In genomic region chr10:124287791-124288190, GRCh38 we compare ENCODE assay signal across 19 cellular contexts.
DNase-seq lines count a peak whose midpoint lies in the region; ATAC-seq and TF ChIP-seq lines count a peak whose summit lies in the region.
"Had no signal": no experiment of that assay in that cellular context is flagged by ENCODE, and none has a peak within 500 bp of the region (broad histone marks: within the 10 kb centered on the region; RNA-seq: fewer than 3 reads in every experiment).

No MANE protein-coding gene starts in this region.

- TF ChIP-seq POLR2A in Peyer's patch (IDR thresholded peaks at IDR 0.05): no peak

- H3K36me3 Mint-ChIP-seq in chondrocyte (ENCODE audit: low read depth): no peaks in the 10 kb centered on the region
- H3K36me3 Mint-ChIP-seq in natural killer cell treated with Interleukin-12 subunit alpha and Interleukin-12 subunit beta and Interleukin-15 and Interleukin-18, amount 100 ng/mL, for 72 hours: no peaks in the 10 kb centered on the region

- TF ChIP-seq CTCF in Peyer's patch (IDR thresholded peaks at IDR 0.05): no peak
- TF ChIP-seq CTCF in chondrocyte (IDR thresholded peaks at IDR 0.05): no peak
- TF ChIP-seq CTCF in upper lobe of right lung (IDR thresholded peaks at IDR 0.05): no peak
- no peak for TF ChIP-seq CTCF in BE2C (IDR thresholded peaks at IDR 0.05; ENCODE audit: low read depth, low read length)

- H3K9me3 Mint-ChIP-seq in chondrocyte (ENCODE audit: low read depth): no peaks in the 10 kb centered on the region
- no peaks in the 10 kb centered on the region for H3K9me3 Mint-ChIP-seq in natural killer cell treated with Interleukin-12 subunit alpha and Interleukin-12 subunit beta and Interleukin-15 and Interleukin-18, amount 100 ng/mL, for 72 hours
- H3K9me3 Mint-ChIP-seq: CD4-positive, alpha-beta T cell; H9 had no signal

- H3K4me3 ChIP-seq in Peyer's patch (no peak overlapping the region), upper lobe of right lung (no peak overlapping the region), BE2C (ENCODE audit: low read depth, low read length) (no peak overlapping the region)

- DNase-seq in Peyer's patch (peak in 2 of 3 donors; percentile 14 to 34), chondrocyte (ENCODE audit: low spot score) (peak; percentile 79), posterior vena cava (ENCODE audit: low spot score) (peak; percentile 35), upper lobe of right lung (peak; percentile 32), BE2C (no peak)
- no peak for DNase-seq in natural killer cell treated with Interleukin-12 subunit alpha and Interleukin-12 subunit beta and Interleukin-15 and Interleukin-18, amount 100 ng/mL, for 72 hours (ENCODE audit: low spot score)
- DNase-seq: AML-193; CD4-positive, alpha-beta T cell; GF-D8; H9; IMR-90; NCI-H1417 treated with DMSO at 0.1 percent for 48 hours; NCI-H187 treated with DMSO at 0.1 percent for 48 hours; NCI-H2227 treated with DMSO at 0.1 percent for 48 hours; NCI-H510A treated with DMSO at 0.1 percent for 48 hours; NCI-H82; OCI-M1 had no signal

- H3K27ac ChIP-seq in Peyer's patch: no peak overlapping the region
- H3K27ac ChIP-seq in upper lobe of right lung: no peak overlapping the region
- H3K27ac ChIP-seq: HL-60 had no signal

- no peak overlapping the region for H3K4me3 Mint-ChIP-seq in chondrocyte (ENCODE audit: unreplicated experiment)
- no peak overlapping the region for H3K4me3 Mint-ChIP-seq in natural killer cell treated with Interleukin-12 subunit alpha and Interleukin-12 subunit beta and Interleukin-15 and Interleukin-18, amount 100 ng/mL, for 72 hours
- H3K4me3 Mint-ChIP-seq: CD4-positive, alpha-beta T cell; H9 had no signal

- H3K4me1 ChIP-seq in Peyer's patch: no peaks in the 10 kb centered on the region
- no peaks in the 10 kb centered on the region for H3K4me1 ChIP-seq in upper lobe of right lung
- peaks cover 12% of the 10 kb centered on the region for H3K4me1 ChIP-seq in BE2C

- intact Hi-C loops in posterior vena cava (cut with DNase I): no loop called here
- intact Hi-C loops in upper lobe of right lung (cut with DNase I): no loop called here

- ATAC-seq in upper lobe of right lung (no peak), HG03159 (IDR thresholded peaks at IDR 0.05; ENCODE audit: unreplicated experiment) (no peak)
- ATAC-seq in natural killer cell treated with Interleukin-12 subunit alpha and Interleukin-12 subunit beta and Interleukin-15 and Interleukin-18, amount 100 ng/mL, for 72 hours: no peak

- H3K27me3 ChIP-seq in Peyer's patch: no peaks in the 10 kb centered on the region
- no peaks in the 10 kb centered on the region for H3K27me3 ChIP-seq in upper lobe of right lung
- no peaks in the 10 kb centered on the region for H3K27me3 ChIP-seq in BE2C

- H3K4me1 Mint-ChIP-seq in chondrocyte (ENCODE audit: low read depth): peaks cover 16% of the 10 kb centered on the region
- peaks cover 0 to 6% of the 10 kb centered on the region in 2 donors for H3K4me1 Mint-ChIP-seq in natural killer cell treated with Interleukin-12 subunit alpha and Interleukin-12 subunit beta and Interleukin-15 and Interleukin-18, amount 100 ng/mL, for 72 hours (ENCODE audit: low read depth in 2 of 2)
- H3K4me1 Mint-ChIP-seq: H9 had no signal

- no peak overlapping the region for H3K27ac Mint-ChIP-seq in chondrocyte (ENCODE audit: unreplicated experiment)
- H3K27ac Mint-ChIP-seq in natural killer cell treated with Interleukin-12 subunit alpha and Interleukin-12 subunit beta and Interleukin-15 and Interleukin-18, amount 100 ng/mL, for 72 hours: no peak overlapping the region
- H3K27ac Mint-ChIP-seq: CD4-positive, alpha-beta T cell; H9 had no signal

- no peaks in the 10 kb centered on the region for H3K36me3 ChIP-seq in Peyer's patch
- H3K36me3 ChIP-seq in upper lobe of right lung: no peaks in the 10 kb centered on the region
- no peaks in the 10 kb centered on the region for H3K36me3 ChIP-seq in BE2C

- H3K9me3 ChIP-seq in Peyer's patch (no peaks in the 10 kb centered on the region), upper lobe of right lung (no peaks in the 10 kb centered on the region), BE2C (no peaks in the 10 kb centered on the region)

- peaks cover 3% of the 10 kb centered on the region for H3K27me3 Mint-ChIP-seq in chondrocyte (ENCODE audit: low read depth)
- H3K27me3 Mint-ChIP-seq in natural killer cell treated with Interleukin-12 subunit alpha and Interleukin-12 subunit beta and Interleukin-15 and Interleukin-18, amount 100 ng/mL, for 72 hours: no peaks in the 10 kb centered on the region
- H3K27me3 Mint-ChIP-seq: CD4-positive, alpha-beta T cell had no signal

Comparison
In these comparisons a context has a peak if more than half of its experiments do, and no peak if none do; other contexts are left out.
1. DNase-seq: peak in Peyer's patch (2 of 3), chondrocyte (single experiment), posterior vena cava (single experiment) and upper lobe of right lung (single experiment); none in natural killer cell treated with Interleukin-12 subunit alpha and Interleukin-12 subunit beta and Interleukin-15 and Interleukin-18, amount 100 ng/mL, for 72 hours (single experiment) and BE2C (single experiment).